14 cellular contexts compared by ENCODE assay signal in genomic region chr2:128169497-128169896, GRCh38.
A peak's percentile ranks its signal among the peaks of the same experiment; 100 is the strongest.
DNase-seq lines count a peak whose midpoint lies in the region; ATAC-seq and TF ChIP-seq lines count a peak whose summit lies in the region.
"Had no signal": no experiment of that assay in that cellular context is flagged by ENCODE, and none has a peak within 500 bp of the region (broad histone marks: within the 10 kb centered on the region; RNA-seq: fewer than 3 reads in every experiment).

No MANE protein-coding gene starts in this region.

- DNase-seq in activated T-cell treated with anti-CD3 and anti-CD28 coated beads, Interleukin-2, amount 50 U/mL, for 24 hours, result no peak
- DNase-seq in activated T-cell treated with anti-CD3 and anti-CD28 coated beads, Interleukin-2, amount 50 U/mL, for 4 hours, result no peak
- peak; percentile 13 to 84 for DNase-seq in NOMO-1 (lab: John Stamatoyannopoulos, UW; ENCODE audit: unreplicated experiment in 2 of 2)
- peak; percentile 50 for DNase-seq in fibroblast of gingiva (ENCODE audit: low read depth)
- no peak for DNase-seq in NCI-H128 (lab: John Stamatoyannopoulos, UW; ENCODE audit: unreplicated experiment)
- no peak for DNase-seq in left ventricle myocardium superior
- DNase-seq: naive thymus-derived CD8-positive, alpha-beta T cell; uterus had no signal

- H3K4me3 Mint-ChIP-seq in activated T-cell treated with anti-CD3 and anti-CD28 coated beads, Interleukin-2, amount 50 U/mL, for 24 hours, result no peak overlapping the region
- H3K4me3 Mint-ChIP-seq in activated T-cell treated with anti-CD3 and anti-CD28 coated beads, Interleukin-2, amount 50 U/mL, for 4 hours, result no peak overlapping the region
- H3K4me3 Mint-ChIP-seq: naive thymus-derived CD8-positive, alpha-beta T cell had no signal

- no peak for TF ChIP-seq CTCF in neutrophil (IDR thresholded peaks at IDR 0.05)

- peaks cover 77 to 80% of the 10 kb centered on the region in 2 experiments for H3K4me1 ChIP-seq in neutrophil (ENCODE audit: control insufficient read depth in 1 of 2, insufficient read depth in 1 of 2, low read depth in 1 of 2, low read length in 1 of 2)
- H3K4me1 ChIP-seq: esophagus muscularis mucosa, HAP-1, uterus had no signal

- H3K27me3 Mint-ChIP-seq in activated T-cell treated with anti-CD3 and anti-CD28 coated beads, Interleukin-2, amount 50 U/mL, for 24 hours, result no peaks in the 10 kb centered on the region
- no peaks in the 10 kb centered on the region for H3K27me3 Mint-ChIP-seq in activated T-cell treated with anti-CD3 and anti-CD28 coated beads, Interleukin-2, amount 50 U/mL, for 4 hours (ENCODE audit: low read depth)
- H3K27me3 Mint-ChIP-seq: naive thymus-derived CD8-positive, alpha-beta T cell had no signal

- intact Hi-C loops in left ventricle myocardium superior (cut with micrococcal nuclease), result no loop called here

- no peaks in the 10 kb centered on the region for H3K27me3 ChIP-seq in neutrophil
- H3K27me3 ChIP-seq: esophagus muscularis mucosa, uterus had no signal

- peak overlapping the region; percentile 47 for H3K27ac Mint-ChIP-seq in activated T-cell treated with anti-CD3 and anti-CD28 coated beads, Interleukin-2, amount 50 U/mL, for 24 hours

- H3K27ac ChIP-seq in neutrophil, result peak overlapping the region; percentile 92
- H3K27ac ChIP-seq: coronary artery, esophagus muscularis mucosa, uterus had no signal

- H3K4me1 Mint-ChIP-seq in activated T-cell treated with anti-CD3 and anti-CD28 coated beads, Interleukin-2, amount 50 U/mL, for 24 hours (ENCODE audit: low read depth), result peaks cover 11% of the 10 kb centered on the region
- peaks cover 9% of the 10 kb centered on the region for H3K4me1 Mint-ChIP-seq in activated T-cell treated with anti-CD3 and anti-CD28 coated beads, Interleukin-2, amount 50 U/mL, for 4 hours (ENCODE audit: low read depth)

- no peaks in the 10 kb centered on the region for H3K9me3 ChIP-seq in neutrophil
- H3K9me3 ChIP-seq: esophagus muscularis mucosa, HAP-1, uterus had no signal

- peak overlapping the region; percentile 34 to 50 for H3K4me3 ChIP-seq in neutrophil (ENCODE audit: low read depth in 1 of 2, low read length in 1 of 2)
- H3K4me3 ChIP-seq: coronary artery, esophagus muscularis mucosa, HAP-1, uterus had no signal

- no peaks in the 10 kb centered on the region for H3K9me3 Mint-ChIP-seq in activated T-cell treated with anti-CD3 and anti-CD28 coated beads, Interleukin-2, amount 50 U/mL, for 24 hours
- H3K9me3 Mint-ChIP-seq in activated T-cell treated with anti-CD3 and anti-CD28 coated beads, Interleukin-2, amount 50 U/mL, for 4 hours, result no peaks in the 10 kb centered on the region
- H3K9me3 Mint-ChIP-seq: naive thymus-derived CD8-positive, alpha-beta T cell had no signal

- peaks cover 98% of the 10 kb centered on the region for H3K36me3 Mint-ChIP-seq in activated T-cell treated with anti-CD3 and anti-CD28 coated beads, Interleukin-2, amount 50 U/mL, for 24 hours (ENCODE audit: low read depth)
- H3K36me3 Mint-ChIP-seq in activated T-cell treated with anti-CD3 and anti-CD28 coated beads, Interleukin-2, amount 50 U/mL, for 4 hours (ENCODE audit: insufficient read depth), result peaks cover 50% of the 10 kb centered on the region

- peaks cover 26% of the 10 kb centered on the region for H3K36me3 ChIP-seq in neutrophil
- H3K36me3 ChIP-seq: uterus had no signal

- ATAC-seq in activated T-cell treated with anti-CD3 and anti-CD28 coated beads, Interleukin-2, amount 50 U/mL, for 4 hours, result no peak
- no peak for ATAC-seq in HG03354 (IDR thresholded peaks at IDR 0.05; ENCODE audit: poor library complexity, severe bottlenecking, unreplicated experiment)
- no peak for ATAC-seq in left ventricle myocardium superior
- ATAC-seq: activated CD4-positive, CD25-positive, alpha-beta regulatory T cell treated with anti-CD3 and anti-CD28 coated beads, Interleukin-2, amount 50 U/mL, for 24 hours; naive thymus-derived CD8-positive, alpha-beta T cell had no signal

Comparison
In these comparisons a context has a peak if more than half of its experiments do, and no peak if none do; other contexts are left out.
1. DNase-seq: peak in NOMO-1 (2 of 2) and fibroblast of gingiva (single experiment); none in activated T-cell treated with anti-CD3 and anti-CD28 coated beads, Interleukin-2, amount 50 U/mL, for 24 hours (single experiment), activated T-cell treated with anti-CD3 and anti-CD28 coated beads, Interleukin-2, amount 50 U/mL, for 4 hours (single experiment), NCI-H128 (single experiment) and left ventricle myocardium superior (single experiment).